8 cellular contexts compared by ENCODE assay signal in genomic region chr7:20114463-20114862, GRCh38.
A peak's percentile ranks its signal among the peaks of the same experiment; 100 is the strongest.
DNase-seq lines count a peak whose midpoint lies in the region; ATAC-seq and TF ChIP-seq lines count a peak whose summit lies in the region.

No MANE protein-coding gene starts in this region.

- peak overlapping the region; percentile 60 for H3K27ac ChIP-seq in OCI-LY3 (ENCODE audit: low read length)

- peak overlapping the region; percentile 50; the same call in 1 of the 2 replicates for H3K9ac ChIP-seq in OCI-LY3 (ENCODE audit: low read length)

- H3K27ac Mint-ChIP-seq in activated CD4-positive, alpha-beta T cell treated with anti-CD3 and anti-CD28 coated beads, Interleukin-2, amount 10 ng/mL, durations not matched to agents 7 days and 5 days, result no peak overlapping the region

- H3K79me2 ChIP-seq in OCI-LY3 (ENCODE audit: low read length), result no peaks in the 10 kb centered on the region

- DNase-seq in activated CD4-positive, alpha-beta T cell treated with anti-CD3 and anti-CD28 coated beads, Interleukin-2, amount 10 ng/mL, durations not matched to agents 7 days and 5 days, result peak; percentile 15
- no peak for DNase-seq in activated CD4-positive, alpha-beta T cell treated with anti-CD3 and anti-CD28 coated beads for 48 hours
- DNase-seq in kidney tubule cell (ENCODE audit: low spot score) (peak; percentile 57), COLO829 (ENCODE audit: low spot score) (no peak), OCI-M2 (lab: John Stamatoyannopoulos, UW; ENCODE audit: unreplicated experiment) (no peak), cortex of kidney (lab: John Stamatoyannopoulos, UW) (no peak)

- peak overlapping the region; percentile 42 for H3K4me3 ChIP-seq in OCI-LY3 (ENCODE audit: low read length)

- H3K9me3 ChIP-seq in OCI-LY3 (ENCODE audit: insufficient read depth, low read length), result no peaks in the 10 kb centered on the region

- POLR2A ChIA-PET in activated CD4-positive, alpha-beta T cell treated with anti-CD3 and anti-CD28 coated beads, Interleukin-2, amount 10 ng/mL, durations not matched to agents 7 days and 5 days (lab: Charles Lee), result no interaction called here

- no peaks in the 10 kb centered on the region for H4K20me1 ChIP-seq in OCI-LY3 (ENCODE audit: insufficient read depth, low read length)

- ATAC-seq in HG02938 (IDR thresholded peaks at IDR 0.05; ENCODE audit: unreplicated experiment), result peak; percentile 91

- H3K9me3 Mint-ChIP-seq in activated CD4-positive, alpha-beta T cell treated with anti-CD3 and anti-CD28 coated beads, Interleukin-2, amount 10 ng/mL, durations not matched to agents 7 days and 5 days, result no peaks in the 10 kb centered on the region

- H3K4me1 ChIP-seq in OCI-LY3 (ENCODE audit: low read length), result peaks cover 45% of the 10 kb centered on the region

- no peaks in the 10 kb centered on the region for H3K36me3 ChIP-seq in OCI-LY3 (replicated peaks; ENCODE audit: low read depth, low read length)

- H3K4me1 Mint-ChIP-seq in activated CD4-positive, alpha-beta T cell treated with anti-CD3 and anti-CD28 coated beads, Interleukin-2, amount 10 ng/mL, durations not matched to agents 7 days and 5 days, result peaks cover 29% of the 10 kb centered on the region

- no peak for TF ChIP-seq CTCF in OCI-LY3 (IDR thresholded peaks at IDR 0.05; ENCODE audit: low read depth, low read length)

- H3K4me3 Mint-ChIP-seq in activated CD4-positive, alpha-beta T cell treated with anti-CD3 and anti-CD28 coated beads, Interleukin-2, amount 10 ng/mL, durations not matched to agents 7 days and 5 days, result no peak overlapping the region

- H3K27me3 Mint-ChIP-seq in activated CD4-positive, alpha-beta T cell treated with anti-CD3 and anti-CD28 coated beads, Interleukin-2, amount 10 ng/mL, durations not matched to agents 7 days and 5 days, result peaks cover 2% of the 10 kb centered on the region

- H3K4me2 ChIP-seq in OCI-LY3 (ENCODE audit: low read length), result peak overlapping the region; percentile 67

- CTCF ChIA-PET in activated CD4-positive, alpha-beta T cell treated with anti-CD3 and anti-CD28 coated beads, Interleukin-2, amount 10 ng/mL, durations not matched to agents 7 days and 5 days (lab: Charles Lee), result no interaction called here

- H3K27me3 ChIP-seq in OCI-LY3 (ENCODE audit: low read depth, low read length), result no peaks in the 10 kb centered on the region

- no peaks in the 10 kb centered on the region for H3K36me3 Mint-ChIP-seq in activated CD4-positive, alpha-beta T cell treated with anti-CD3 and anti-CD28 coated beads, Interleukin-2, amount 10 ng/mL, durations not matched to agents 7 days and 5 days (ENCODE audit: low read depth)

- H2AFZ ChIP-seq in OCI-LY3 (ENCODE audit: low read depth, low read length), result no peak overlapping the region

Comparison
In these comparisons a context has a peak if more than half of its experiments do, and no peak if none do; other contexts are left out.
1. DNase-seq: peak in activated CD4-positive, alpha-beta T cell treated with anti-CD3 and anti-CD28 coated beads, Interleukin-2, amount 10 ng/mL, durations not matched to agents 7 days and 5 days (single experiment) and kidney tubule cell (single experiment); none in activated CD4-positive, alpha-beta T cell treated with anti-CD3 and anti-CD28 coated beads for 48 hours (single experiment), COLO829 (single experiment), OCI-M2 (single experiment) and cortex of kidney (single experiment).